ENCODE assay signal across 24 cellular contexts in genomic region chr1:208835781-208836180, GRCh38.
DNase-seq lines count a peak whose midpoint lies in the region; ATAC-seq, FAIRE-seq and TF ChIP-seq lines count a peak whose summit lies in the region.
"Had no signal": no experiment of that assay in that cellular context is flagged by ENCODE, and none has a peak within 500 bp of the region (broad histone marks: within the 10 kb centered on the region; RNA-seq: fewer than 3 reads in every experiment).

No MANE protein-coding gene starts in this region.

- no peak overlapping the region for H3K4me3 Mint-ChIP-seq in GM23338
- no peak overlapping the region for H3K4me3 Mint-ChIP-seq in nephron progenitor cell
- H3K4me3 Mint-ChIP-seq: CD4-positive, CD25-positive, alpha-beta regulatory T cell; CD8-positive, alpha-beta memory T cell; IgD-negative memory B cell had no signal

- H3F3A ChIP-seq in GM23338 (replicated peaks; ENCODE audit: low read depth) (no peaks in the 10 kb centered on the region), GM23248 (ENCODE audit: insufficient read depth) (no peaks in the 10 kb centered on the region)

- H3K36me3 ChIP-seq in GM23338 (ENCODE audit: insufficient read depth) (no peaks in the 10 kb centered on the region), pancreas (no peaks in the 10 kb centered on the region), GM23248 (ENCODE audit: low read depth) (no peaks in the 10 kb centered on the region)
- H3K36me3 ChIP-seq: BE2C had no signal

- H3K9me3 Mint-ChIP-seq in GM23338, result no peaks in the 10 kb centered on the region
- peaks cover 3% of the 10 kb centered on the region for H3K9me3 Mint-ChIP-seq in nephron progenitor cell
- H3K9me3 Mint-ChIP-seq: CD8-positive, alpha-beta memory T cell; IgD-negative memory B cell had no signal

- in situ Hi-C loops in GM23248 (cut with MboI), result no loop called here

- peaks cover 16% of the 10 kb centered on the region for H3K4me1 ChIP-seq in GM23338 (ENCODE audit: insufficient read depth)
- no peaks in the 10 kb centered on the region for H3K4me1 ChIP-seq in pancreas
- H3K4me1 ChIP-seq in GM23248 (ENCODE audit: insufficient read depth), result no peaks in the 10 kb centered on the region
- H3K4me1 ChIP-seq: BE2C, Caco-2 had no signal

- H2AFZ ChIP-seq in GM23338, result 0 out of 2 replicates have a peak overlapping the region, but pooled peaks have one; percentile 76
- H2AFZ ChIP-seq in GM23248, result no peak overlapping the region

- H3K4me3 ChIP-seq in GM23338 (no peak overlapping the region), pancreas (no peak overlapping the region), GM23248 (no peak overlapping the region)

- intact Hi-C loops in pancreas (cut with DNase I), result no loop called here

- H3K27me3 ChIP-seq in GM23338 (ENCODE audit: insufficient read depth) (no peaks in the 10 kb centered on the region), pancreas (no peaks in the 10 kb centered on the region), GM23248 (replicated peaks; ENCODE audit: insufficient read depth) (no peaks in the 10 kb centered on the region)
- H3K27me3 ChIP-seq: BE2C had no signal

- peaks cover 26% of the 10 kb centered on the region for H3K4me1 Mint-ChIP-seq in GM23338
- H3K4me1 Mint-ChIP-seq in nephron progenitor cell, result peaks cover 79% of the 10 kb centered on the region
- H3K4me1 Mint-ChIP-seq: CD4-positive, CD25-positive, alpha-beta regulatory T cell; CD8-positive, alpha-beta memory T cell; IgD-negative memory B cell had no signal

- FAIRE-seq in pancreas (lab: Jason Lieb, UNC), result no peak
- FAIRE-seq: A204.1, D721Med, G401.6, GM12891, GM19239, H54, HepG2 had no signal

- H3K27ac Mint-ChIP-seq in GM23338 (no peak overlapping the region), nephron progenitor cell (peak overlapping the region; percentile 51)
- H3K27ac Mint-ChIP-seq: CD4-positive, CD25-positive, alpha-beta regulatory T cell; CD8-positive, alpha-beta memory T cell; IgD-negative memory B cell had no signal

- DNase-seq in GM23338 (ENCODE audit: low spot score), result no peak
- peak; percentile 30 for DNase-seq in NCI-H146 (lab: John Stamatoyannopoulos, UW)
- no peak for DNase-seq in nephron progenitor cell
- DNase-seq in pancreas, result no peak
- DNase-seq in putamen (ENCODE audit: low spot score), result no peak
- no peak for DNase-seq in GM23248
- DNase-seq in DMS79 treated with DMSO at 0.1 percent for 48 hours (lab: John Stamatoyannopoulos, UW), result no peak
- DNase-seq: ACHN; BE2C; C1 segment of cervical spinal cord; Caco-2; CD4-positive, CD25-positive, alpha-beta regulatory T cell; CD8-positive, alpha-beta memory T cell; HCEC 1CT; KBM-7 had no signal

- H3K27ac ChIP-seq in GM23338 (ENCODE audit: low read depth) (no peak overlapping the region), pancreas (no peak overlapping the region), GM23248 (no peak overlapping the region)

- 0 out of 2 replicates have a peak, but pooled peaks cover 5% of the 10 kb centered on the region for H3K9me2 ChIP-seq in GM23338 (ENCODE audit: insufficient read depth)
- no peaks in the 10 kb centered on the region for H3K9me2 ChIP-seq in GM23248 (ENCODE audit: insufficient read depth)

- H3K36me3 Mint-ChIP-seq in GM23338 (ENCODE audit: low read depth), result no peaks in the 10 kb centered on the region
- H3K36me3 Mint-ChIP-seq in nephron progenitor cell (ENCODE audit: low read depth), result no peaks in the 10 kb centered on the region
- H3K36me3 Mint-ChIP-seq: CD4-positive, CD25-positive, alpha-beta regulatory T cell; CD8-positive, alpha-beta memory T cell; IgD-negative memory B cell had no signal

- H3K79me2 ChIP-seq in GM23338 (replicated peaks; ENCODE audit: insufficient read depth) (no peaks in the 10 kb centered on the region), GM23248 (ENCODE audit: insufficient read depth) (no peaks in the 10 kb centered on the region)

- H3K27me3 Mint-ChIP-seq in GM23338 (ENCODE audit: insufficient read depth, low read depth, poor library complexity), result peaks cover 3% of the 10 kb centered on the region
- peaks cover 5% of the 10 kb centered on the region for H3K27me3 Mint-ChIP-seq in nephron progenitor cell (ENCODE audit: low read depth, poor library complexity)
- H3K27me3 Mint-ChIP-seq: CD4-positive, CD25-positive, alpha-beta regulatory T cell; CD8-positive, alpha-beta memory T cell had no signal

- no peaks in the 10 kb centered on the region for H3K9me3 ChIP-seq in pancreas
- no peaks in the 10 kb centered on the region for H3K9me3 ChIP-seq in GM23248 (ENCODE audit: low read depth)
- H3K9me3 ChIP-seq: BE2C, Caco-2 had no signal

- no peak overlapping the region for H3K4me2 ChIP-seq in GM23338
- no peak overlapping the region for H3K4me2 ChIP-seq in GM23248 (ENCODE audit: unreplicated experiment)

- no peak for ATAC-seq in GM23338
- peak in 3 of 4 donors; percentile 22 to 71 (median 57) for ATAC-seq in pancreas
- ATAC-seq in HG03025 (IDR thresholded peaks at IDR 0.05; ENCODE audit: low FRiP score, unreplicated experiment), result no peak
- ATAC-seq: HepG2 had no signal

- TF ChIP-seq CTCF in GM23338 (conservative IDR thresholded peaks at IDR 0.05; ENCODE audit: low read depth in 2 of 2) (no peak), nephron progenitor cell (IDR thresholded peaks at IDR 0.05) (no peak), pancreas (IDR thresholded peaks at IDR 0.05) (no peak)

- H4K20me1 ChIP-seq in GM23338 (replicated peaks; ENCODE audit: insufficient read depth), result no peaks in the 10 kb centered on the region
- no peaks in the 10 kb centered on the region for H4K20me1 ChIP-seq in GM23248 (ENCODE audit: insufficient read depth)

- no peak overlapping the region for H3K9ac ChIP-seq in GM23248

TF ChIP-seq in GM23338, 12 proteins besides CTCF, POLR2A, EP300 and RAD21:
- TF ChIP-seq, protein P1, sequence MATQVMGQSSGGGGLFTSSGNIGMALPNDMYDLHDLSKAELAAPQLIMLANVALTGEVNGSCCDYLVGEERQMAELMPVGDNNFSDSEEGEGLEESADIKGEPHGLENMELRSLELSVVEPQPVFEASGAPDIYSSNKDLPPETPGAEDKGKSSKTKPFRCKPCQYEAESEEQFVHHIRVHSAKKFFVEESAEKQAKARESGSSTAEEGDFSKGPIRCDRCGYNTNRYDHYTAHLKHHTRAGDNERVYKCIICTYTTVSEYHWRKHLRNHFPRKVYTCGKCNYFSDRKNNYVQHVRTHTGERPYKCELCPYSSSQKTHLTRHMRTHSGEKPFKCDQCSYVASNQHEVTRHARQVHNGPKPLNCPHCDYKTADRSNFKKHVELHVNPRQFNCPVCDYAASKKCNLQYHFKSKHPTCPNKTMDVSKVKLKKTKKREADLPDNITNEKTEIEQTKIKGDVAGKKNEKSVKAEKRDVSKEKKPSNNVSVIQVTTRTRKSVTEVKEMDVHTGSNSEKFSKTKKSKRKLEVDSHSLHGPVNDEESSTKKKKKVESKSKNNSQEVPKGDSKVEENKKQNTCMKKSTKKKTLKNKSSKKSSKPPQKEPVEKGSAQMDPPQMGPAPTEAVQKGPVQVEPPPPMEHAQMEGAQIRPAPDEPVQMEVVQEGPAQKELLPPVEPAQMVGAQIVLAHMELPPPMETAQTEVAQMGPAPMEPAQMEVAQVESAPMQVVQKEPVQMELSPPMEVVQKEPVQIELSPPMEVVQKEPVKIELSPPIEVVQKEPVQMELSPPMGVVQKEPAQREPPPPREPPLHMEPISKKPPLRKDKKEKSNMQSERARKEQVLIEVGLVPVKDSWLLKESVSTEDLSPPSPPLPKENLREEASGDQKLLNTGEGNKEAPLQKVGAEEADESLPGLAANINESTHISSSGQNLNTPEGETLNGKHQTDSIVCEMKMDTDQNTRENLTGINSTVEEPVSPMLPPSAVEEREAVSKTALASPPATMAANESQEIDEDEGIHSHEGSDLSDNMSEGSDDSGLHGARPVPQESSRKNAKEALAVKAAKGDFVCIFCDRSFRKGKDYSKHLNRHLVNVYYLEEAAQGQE (IDR thresholded peaks at IDR 0.05; ENCODE audit: unreplicated experiment), result no peak

Comparison
In these comparisons a context has a peak if more than half of its experiments do, and no peak if none do; other contexts are left out.
1. ATAC-seq: peak in pancreas (3 of 4); none in GM23338 (single experiment) and HG03025 (single experiment).